Comparison of ENCODE assay signal across 8 cellular contexts in genomic region chr9:137027369-137028012, GRCh38. TPM values are rescaled to one million over a fixed set of nuclear protein-coding genes. Genes with fewer than 3 reads are reported as not detected.
A peak's percentile ranks its signal among the peaks of the same experiment; 100 is the strongest.
DNase-seq lines count a peak whose midpoint lies in the region; ATAC-seq and TF ChIP-seq lines count a peak whose summit lies in the region.

No MANE protein-coding gene starts in this region.

- H4K20me1 ChIP-seq in H9 (ENCODE audit: control insufficient read depth, insufficient read depth, insufficient read length): peaks cover 2% of the 10 kb centered on the region

- H3T11ph ChIP-seq in H9 (ENCODE audit: low read length): no peak overlapping the region

- H2BK12ac ChIP-seq in H9 (ENCODE audit: insufficient read length, low read depth, low read length): no peak overlapping the region

- no peak overlapping the region for H4K5ac ChIP-seq in H9 (ENCODE audit: insufficient read length, low read depth, low read length)

- no peak overlapping the region for H3K27ac ChIP-seq in H9 (ENCODE audit: insufficient read length, low read depth, low read length)

- no peak overlapping the region for H3K18ac ChIP-seq in H9 (ENCODE audit: insufficient read length, low read depth, low read length)

- no peak overlapping the region for H4K8ac ChIP-seq in H9 (replicated peaks; ENCODE audit: insufficient read length, low read depth, low read length)

- H3K4me2 ChIP-seq in H9 (ENCODE audit: insufficient read depth, insufficient read length, low read length): peak overlapping the region; percentile 30

- peaks cover 24% of the 10 kb centered on the region for H3K27me3 Mint-ChIP-seq in H9 (ENCODE audit: low read depth)
- H3K27me3 Mint-ChIP-seq in T-helper 17 cell: no peaks in the 10 kb centered on the region

- H2BK5ac ChIP-seq in H9 (ENCODE audit: insufficient read length, low read length): no peak overlapping the region

- no peak overlapping the region for H3K23ac ChIP-seq in H9 (ENCODE audit: insufficient read length, low read depth, low read length)

- H3K4ac ChIP-seq in H9 (ENCODE audit: low read depth, low read length): no peak overlapping the region

- no peaks in the 10 kb centered on the region for H3K79me2 ChIP-seq in H9 (ENCODE audit: insufficient read depth, low read length)

- no peak overlapping the region for H3K9ac ChIP-seq in H9 (ENCODE audit: extremely low read depth, insufficient read length, low read length)

- H3K4me1 ChIP-seq in H9 (ENCODE audit: insufficient read depth, low read length): no peaks in the 10 kb centered on the region

- no peak overlapping the region for H4K91ac ChIP-seq in H9 (ENCODE audit: insufficient read length, low read depth, low read length)

- no peak overlapping the region for H2BK120ac ChIP-seq in H9 (ENCODE audit: low read depth, low read length, poor library complexity, severe bottlenecking)

- H2BK20ac ChIP-seq in H9 (ENCODE audit: low read depth, low read length, poor library complexity, severe bottlenecking): no peak overlapping the region

- H3K36me3 Mint-ChIP-seq in H9 (ENCODE audit: insufficient read depth in 1 of 3, low read depth in 3 of 3) (no peaks in the 10 kb centered on the region), T-helper 17 cell (ENCODE audit: low read depth) (no peaks in the 10 kb centered on the region)

- peak overlapping the region; percentile 51 to 56 for H3K4me3 ChIP-seq in foreskin fibroblast (ENCODE audit: low read depth in 1 of 2, low read length in 2 of 2)
- peak overlapping the region; percentile 52 for H3K4me3 ChIP-seq in retinal pigment epithelial cell (ENCODE audit: low read length)

- no peak for DNase-seq in H9
- no peak for DNase-seq in T-helper 17 cell
- peak in 1 of 2 donors; percentile 60 for DNase-seq in foreskin fibroblast
- DNase-seq in retinal pigment epithelial cell (ENCODE audit: low read depth): no peak
- no peak for DNase-seq in stimulated activated CD4-positive, alpha-beta T cell treated with anti-CD3 and anti-CD28 coated beads, Interleukin-2, amount 100 ng/mL, for 24 hours
- DNase-seq in NOMO-1 treated with dmso at 0.1 percent for 144 hours (lab: John Stamatoyannopoulos, UW; ENCODE audit: unreplicated experiment): no peak
- DNase-seq in NCI-H128 (lab: John Stamatoyannopoulos, UW; ENCODE audit: unreplicated experiment): no peak

- H3K27ac Mint-ChIP-seq in H9 (no peak overlapping the region), T-helper 17 cell (peak overlapping the region; percentile 67)

- H3K9me3 ChIP-seq in H9 (ENCODE audit: control insufficient read depth, low read depth, low read length): no peaks in the 10 kb centered on the region
- H3K9me3 ChIP-seq in T-helper 17 cell (ENCODE audit: control insufficient read depth, low read length, poor library complexity, severe bottlenecking): no peaks in the 10 kb centered on the region

- no peak overlapping the region for H3K14ac ChIP-seq in H9 (ENCODE audit: insufficient read depth, low read length)

- no peak overlapping the region for H2AFZ ChIP-seq in H9 (ENCODE audit: low read length)

- no peak overlapping the region for H3K56ac ChIP-seq in H9 (ENCODE audit: insufficient read length, low read depth, low read length)

- no peaks in the 10 kb centered on the region for H3K79me1 ChIP-seq in H9 (ENCODE audit: insufficient read depth, low read depth, low read length, poor library complexity, severe bottlenecking)

- no peaks in the 10 kb centered on the region for H3K27me3 ChIP-seq in H9 (ENCODE audit: insufficient read depth, low read length)

- H3K4me1 Mint-ChIP-seq in H9 (peaks cover 0 to 14% of the 10 kb centered on the region in 2 experiments; a peak in 2 of 4 replicates), T-helper 17 cell (peaks cover 28% of the 10 kb centered on the region)

- H2BK15ac ChIP-seq in H9 (ENCODE audit: low read depth, low read length): no peak overlapping the region

- H3K4me3 Mint-ChIP-seq in H9 (peak overlapping the region; percentile 66 to 85), T-helper 17 cell (peak overlapping the region; percentile 90)

- no CpG with 5 or more reads among the region's 53 CpGs for WGBS in H9 (ENCODE audit: extremely low coverage, insufficient read length, low lambda C conversion rate)

- ATAC-seq in T-helper 17 cell (no peak), HG03139 (IDR thresholded peaks at IDR 0.05; ENCODE audit: unreplicated experiment) (no peak)

- no peak overlapping the region for H2AK5ac ChIP-seq in H9 (ENCODE audit: insufficient read length, low read length)

- peaks cover 9% of the 10 kb centered on the region for H3K23me2 ChIP-seq in H9 (ENCODE audit: insufficient read length, low read depth, low read length, poor library complexity, severe bottlenecking)

- TF ChIP-seq CTCF in H9 (conservative IDR thresholded peaks at IDR 0.05): no peak
- TF ChIP-seq CTCF in foreskin fibroblast (IDR thresholded peaks at IDR 0.05; ENCODE audit: low read depth, low read length): no peak
- no peak for TF ChIP-seq CTCF in retinal pigment epithelial cell (conservative IDR thresholded peaks at IDR 0.05; ENCODE audit: low read depth, low read length)

- H3K9me3 Mint-ChIP-seq in H9: no peaks in the 10 kb centered on the region

RNA-seq across cellular contexts. Expression of gene ABCA2, which starts 0.5 kb away (rescaled TPM):
- 15.2 and 22.4 TPM in 2 replicates for total RNA-seq in H9 (2021)
- total RNA-seq in T-helper 17 cell: 100 to 1,000 TPM; 120 to 131 TPM

RNA-seq across cellular contexts. Expression of gene FUT7, which starts 4.4 kb away (rescaled TPM):
- total RNA-seq in H9 (2021): not detected in 2 replicates
- total RNA-seq in T-helper 17 cell: 10 to 100 TPM in 1 of 2 donors, 1 to 10 TPM in 1; 7.7 to 10.6 TPM

RNA-seq across cellular contexts. Expression of gene NPDC1, which starts 18.5 kb away (rescaled TPM):
- total RNA-seq in H9 (2021) (51.8 and 57.6 TPM in 2 replicates), T-helper 17 cell (100 to 1,000 TPM; 139 to 202 TPM)

RNA-seq across cellular contexts. Expression of gene ENTPD2, which starts 26.4 kb away (rescaled TPM):
- total RNA-seq in H9 (2021) (4.0 and 5.1 TPM in 2 replicates), T-helper 17 cell (under 1 TPM in 1 of 2 donors, not detected in 1; 0.20 TPM)

RNA-seq across cellular contexts. Expression of gene CLIC3, which starts 31.1 kb away (rescaled TPM):
- 0.29 and 0.31 TPM in 2 replicates for total RNA-seq in H9 (2021)
- 1 to 10 TPM; 1.9 to 2.1 TPM for total RNA-seq in T-helper 17 cell
